Comparison of ENCODE assay signal across 1 cellular context in the genomic region with DNA sequence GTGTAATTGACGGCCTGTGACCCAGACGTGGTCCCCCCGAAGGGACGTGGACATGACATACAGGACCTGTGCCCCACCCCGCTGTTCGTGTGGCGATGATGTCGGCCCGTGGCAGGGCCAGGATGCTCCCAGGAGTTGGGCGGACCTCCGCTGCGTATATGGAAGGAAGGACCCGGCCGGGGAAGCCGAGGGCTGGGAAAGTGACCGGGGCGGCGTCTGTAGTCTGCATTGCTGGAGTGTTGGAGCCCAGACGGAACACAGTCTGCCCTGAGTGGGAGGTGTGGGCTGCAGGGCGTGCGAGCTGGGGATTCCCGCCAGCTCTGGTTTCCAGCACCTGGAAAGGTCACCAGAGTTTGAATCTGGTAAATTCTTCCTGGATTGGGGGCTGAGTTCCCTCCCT.
TF ChIP-seq lines count a peak whose summit lies in the region.

No MANE protein-coding gene starts in this region.

TF ChIP-seq in H1, 55 proteins besides CTCF, POLR2A, EP300 and RAD21:
- TF ChIP-seq SP2 (IDR thresholded peaks at IDR 0.05; ENCODE audit: low read length): no peak
- TF ChIP-seq SIN3A (conservative IDR thresholded peaks at IDR 0.05 in 1 of 2, IDR thresholded peaks at IDR 0.05 in 1 of 2; ENCODE audit: low read depth in 1 of 2, low read length in 2 of 2): no peak
- no peak for TF ChIP-seq TCF12 (IDR thresholded peaks at IDR 0.05; ENCODE audit: low read depth, low read length)
- TF ChIP-seq EGR1 (IDR thresholded peaks at IDR 0.05; ENCODE audit: borderline replicate concordance, low read depth, low read length): no peak
- TF ChIP-seq ASH2L (IDR thresholded peaks at IDR 0.05; ENCODE audit: low read length): no peak
- TF ChIP-seq RNF2 (IDR thresholded peaks at IDR 0.05; ENCODE audit: borderline replicate concordance, low read depth, low read length, missing control alignments, poor library complexity, severe bottlenecking): no peak
- no peak for TF ChIP-seq EZH2 (IDR thresholded peaks at IDR 0.05; ENCODE audit: low read depth, low read length, severe bottlenecking)
- TF ChIP-seq CTBP2 (IDR thresholded peaks at IDR 0.05; ENCODE audit: borderline replicate concordance, insufficient read depth, insufficient read length, low read length): no peak
- no peak for TF ChIP-seq MAFK (IDR thresholded peaks at IDR 0.05; ENCODE audit: low read depth, low read length)
- no peak for TF ChIP-seq NANOG (IDR thresholded peaks at IDR 0.05; ENCODE audit: insufficient read depth, low read depth, low read length, poor library complexity, severe bottlenecking)
- TF ChIP-seq, protein P1, sequence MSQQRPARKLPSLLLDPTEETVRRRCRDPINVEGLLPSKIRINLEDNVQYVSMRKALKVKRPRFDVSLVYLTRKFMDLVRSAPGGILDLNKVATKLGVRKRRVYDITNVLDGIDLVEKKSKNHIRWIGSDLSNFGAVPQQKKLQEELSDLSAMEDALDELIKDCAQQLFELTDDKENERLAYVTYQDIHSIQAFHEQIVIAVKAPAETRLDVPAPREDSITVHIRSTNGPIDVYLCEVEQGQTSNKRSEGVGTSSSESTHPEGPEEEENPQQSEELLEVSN (IDR thresholded peaks at IDR 0.05): no peak
- TF ChIP-seq, protein P2, sequence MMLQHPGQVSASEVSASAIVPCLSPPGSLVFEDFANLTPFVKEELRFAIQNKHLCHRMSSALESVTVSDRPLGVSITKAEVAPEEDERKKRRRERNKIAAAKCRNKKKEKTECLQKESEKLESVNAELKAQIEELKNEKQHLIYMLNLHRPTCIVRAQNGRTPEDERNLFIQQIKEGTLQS (IDR thresholded peaks at IDR 0.05; ENCODE audit: insufficient read depth, low read depth, low read length): no peak
